In the genomic region with DNA sequence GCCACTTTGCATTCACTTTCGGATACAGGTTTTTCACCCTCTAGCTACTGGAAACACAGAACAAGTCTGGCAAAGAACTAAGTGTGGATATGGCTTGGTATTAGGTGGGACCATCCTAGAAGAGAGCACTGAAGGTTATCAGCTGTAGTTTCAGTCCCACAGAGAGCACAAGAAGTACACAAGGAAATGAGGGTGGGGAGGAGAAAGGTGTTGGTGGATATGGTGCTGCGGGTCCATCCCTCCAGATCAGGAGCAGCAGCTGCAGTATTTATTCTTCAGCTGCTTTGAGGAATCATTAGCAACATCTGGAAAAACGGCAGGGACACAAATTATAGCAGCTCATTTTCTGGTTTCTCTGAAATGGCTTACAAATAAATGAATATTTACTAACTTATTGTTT, we compare ENCODE assay signal across 28 cellular contexts. TPM values are rescaled to one million over a fixed set of nuclear protein-coding genes. Genes with fewer than 3 reads are reported as not detected.
"Had no signal": no experiment of that assay in that cellular context is flagged by ENCODE, and none has a peak within 500 bp of the region (broad histone marks: within the 10 kb centered on the region; RNA-seq: fewer than 3 reads in every experiment).

No MANE protein-coding gene starts in this region.

- H3K27ac ChIP-seq: adrenal gland, ascending aorta, brain microvascular endothelial cell, hepatocyte, prostate gland, spleen, stomach, suprapubic skin, tibial nerve, uterus, WERI-Rb-1 had no signal

- H3K27me3 Mint-ChIP-seq: activated CD4-positive, alpha-beta T cell treated with anti-CD3 and anti-CD28 coated beads, Interleukin-2, amount 10 ng/mL, durations not matched to agents 7 days and 5 days; activated naive CD8-positive, alpha-beta T cell; naive thymus-derived CD4-positive, alpha-beta T cell had no signal

- H3K4me3 Mint-ChIP-seq: activated CD4-positive, alpha-beta T cell treated with anti-CD3 and anti-CD28 coated beads, Interleukin-2, amount 10 ng/mL, durations not matched to agents 7 days and 5 days; activated CD8-positive, alpha-beta T cell treated with anti-CD3 and anti-CD28 coated beads, Interleukin-2, amount 10 ng/mL, durations not matched to agents 7 days and 5 days; activated naive CD8-positive, alpha-beta T cell; naive thymus-derived CD4-positive, alpha-beta T cell had no signal

- H2AFZ ChIP-seq: hepatocyte had no signal

- H3K4me3 ChIP-seq: adrenal gland, ascending aorta, hepatocyte, mucosa of descending colon, prostate gland, spleen, stomach, suprapubic skin, tibial nerve, uterus had no signal

- DNase-seq: activated CD4-positive, alpha-beta T cell treated with anti-CD3 and anti-CD28 coated beads, Interleukin-2, amount 10 ng/mL, durations not matched to agents 7 days and 5 days; activated CD4-positive, CD25-positive, alpha-beta regulatory T cell treated with anti-CD3 and anti-CD28 coated beads, Interleukin-2, amount 50 U/mL, for 72 hours; activated CD8-positive, alpha-beta T cell treated with anti-CD3 and anti-CD28 coated beads, Interleukin-2, amount 10 ng/mL, durations not matched to agents 7 days and 5 days; activated naive CD4-positive, alpha-beta T cell; adrenal gland; caudate nucleus; effector memory CD4-positive, alpha-beta T cell; glutamatergic neuron; left ventricle myocardium superior; mesendoderm; mucosa of descending colon; naive thymus-derived CD4-positive, alpha-beta T cell; spleen; stimulated activated CD4-positive, alpha-beta T cell treated with anti-CD3 and anti-CD28 coated beads, Interleukin-4, amount 100 ng/mL, for 24 hours; stomach; uterus; WERI-Rb-1 had no signal

- H3K79me2 ChIP-seq: hepatocyte had no signal

- H3K4me1 ChIP-seq: adrenal gland, ascending aorta, prostate gland, spleen, suprapubic skin, tibial nerve, uterus had no signal

- H3K27me3 ChIP-seq: adrenal gland, ascending aorta, brain microvascular endothelial cell, hepatocyte, spleen, stomach, suprapubic skin, tibial nerve, uterus had no signal

- H3K27ac Mint-ChIP-seq: activated CD4-positive, alpha-beta T cell treated with anti-CD3 and anti-CD28 coated beads, Interleukin-2, amount 10 ng/mL, durations not matched to agents 7 days and 5 days; activated CD8-positive, alpha-beta T cell treated with anti-CD3 and anti-CD28 coated beads, Interleukin-2, amount 10 ng/mL, durations not matched to agents 7 days and 5 days; activated naive CD8-positive, alpha-beta T cell; activated T-helper 2 cell treated with anti-CD3 and anti-CD28 coated beads, Interferon-gamma antibody, Interleukin-2, Interleukin-4, amounts not matched to agents 10 μg/mL and 5 μg/mL and 100 μg/mL, durations not matched to agents 14 hours and 24 hours and 36 hours had no signal

- H3K9me3 ChIP-seq: adrenal gland, ascending aorta, mucosa of descending colon, prostate gland, spleen, stomach, suprapubic skin, tibial nerve, uterus had no signal

- H3K4me2 ChIP-seq: hepatocyte had no signal

- H3K9me3 Mint-ChIP-seq: activated CD4-positive, alpha-beta T cell treated with anti-CD3 and anti-CD28 coated beads, Interleukin-2, amount 10 ng/mL, durations not matched to agents 7 days and 5 days; activated T-helper 2 cell treated with anti-CD3 and anti-CD28 coated beads, Interferon-gamma antibody, Interleukin-2, Interleukin-4, amounts not matched to agents 10 μg/mL and 5 μg/mL and 100 μg/mL, durations not matched to agents 14 hours and 24 hours and 36 hours had no signal

- H3K36me3 ChIP-seq: adrenal gland, ascending aorta, brain microvascular endothelial cell, prostate gland, uterus, WERI-Rb-1 had no signal

- H3K4me1 Mint-ChIP-seq: activated CD4-positive, alpha-beta T cell treated with anti-CD3 and anti-CD28 coated beads, Interleukin-2, amount 10 ng/mL, durations not matched to agents 7 days and 5 days had no signal

- ATAC-seq: activated CD8-positive, alpha-beta T cell treated with anti-CD3 and anti-CD28 coated beads, Interleukin-2, amount 10 ng/mL, durations not matched to agents 7 days and 5 days; left ventricle myocardium superior; mucosa of descending colon; naive thymus-derived CD4-positive, alpha-beta T cell had no signal

RNA-seq across cellular contexts. Expression of gene CD80, which starts 29.0 kb away (rescaled TPM):
- total RNA-seq: dermis microvascular lymphatic vessel endothelial cell, frontal cortex, left ventricle myocardium superior, osteocyte, prostate gland, suprapubic skin, tibial nerve had no signal
- polyA plus RNA-seq: hepatocyte; naive thymus-derived CD4-positive, alpha-beta T cell had no signal
